ENCODE assay signal across 8 cellular contexts in genomic region chr2:164839914-164840457, GRCh38. TPM values are rescaled to one million over a fixed set of nuclear protein-coding genes. Genes with fewer than 3 reads are reported as not detected.
DNase-seq lines count a peak whose midpoint lies in the region; ATAC-seq and TF ChIP-seq lines count a peak whose summit lies in the region.

No MANE protein-coding gene starts in this region.

- DNase-seq in T-helper 1 cell: no peak
- no peak for DNase-seq in activated CD8-positive, alpha-beta T cell treated with anti-CD3 and anti-CD28 coated beads for 36 hours
- peak; percentile 67 for DNase-seq in iris pigment epithelial cell (ENCODE audit: low read depth)
- DNase-seq in substantia nigra (lab: John Stamatoyannopoulos, UW): no peak
- DNase-seq in mucosa of gallbladder (ENCODE audit: low spot score): no peak
- no peak for DNase-seq in activated T-cell treated with anti-CD3 and anti-CD28 coated beads for 4 hours
- no peak for DNase-seq in NCI-H345 treated with DMSO at 0.1 percent for 48 hours (lab: John Stamatoyannopoulos, UW; ENCODE audit: unreplicated experiment)

- peaks cover 58% of the 10 kb centered on the region for H3K27me3 Mint-ChIP-seq in T-helper 1 cell treated with Interleukin-12 subunit alpha and Interleukin-12 subunit beta and Interleukin-4 antibody, amounts not matched to agents 30 μg/mL and 1 μg/mL, for 36 hours (ENCODE audit: low read depth)
- peaks cover 38% of the 10 kb centered on the region for H3K27me3 Mint-ChIP-seq in activated CD8-positive, alpha-beta T cell treated with anti-CD3 and anti-CD28 coated beads for 36 hours

- H3K4me1 Mint-ChIP-seq in T-helper 1 cell treated with Interleukin-12 subunit alpha and Interleukin-12 subunit beta and Interleukin-4 antibody, amounts not matched to agents 30 μg/mL and 1 μg/mL, for 36 hours (ENCODE audit: low read depth): peaks cover 7% of the 10 kb centered on the region
- H3K4me1 Mint-ChIP-seq in activated CD8-positive, alpha-beta T cell treated with anti-CD3 and anti-CD28 coated beads for 36 hours (ENCODE audit: low read depth): peaks cover 7% of the 10 kb centered on the region

- CTCF ChIA-PET in activated CD8-positive, alpha-beta T cell treated with anti-CD3 and anti-CD28 coated beads for 36 hours (lab: Charles Lee): interaction anchor here (1.0 kb wide), 1 partner anchor 20 kb away, joined by 4 read pairs; no protein-coding TSS in a partner anchor

- H3K36me3 Mint-ChIP-seq in T-helper 1 cell treated with Interleukin-12 subunit alpha and Interleukin-12 subunit beta and Interleukin-4 antibody, amounts not matched to agents 30 μg/mL and 1 μg/mL, for 36 hours (ENCODE audit: low read depth): no peaks in the 10 kb centered on the region
- H3K36me3 Mint-ChIP-seq in activated CD8-positive, alpha-beta T cell treated with anti-CD3 and anti-CD28 coated beads for 36 hours (ENCODE audit: low read depth): no peaks in the 10 kb centered on the region

- peak overlapping the region; percentile 45 for H3K4me3 Mint-ChIP-seq in T-helper 1 cell treated with Interleukin-12 subunit alpha and Interleukin-12 subunit beta and Interleukin-4 antibody, amounts not matched to agents 30 μg/mL and 1 μg/mL, for 36 hours
- peak overlapping the region; percentile 57 for H3K4me3 Mint-ChIP-seq in activated CD8-positive, alpha-beta T cell treated with anti-CD3 and anti-CD28 coated beads for 36 hours

- intact Hi-C loops in activated CD8-positive, alpha-beta T cell treated with anti-CD3 and anti-CD28 coated beads for 36 hours (cut with micrococcal nuclease): no loop called here

- no peaks in the 10 kb centered on the region for H3K9me3 Mint-ChIP-seq in T-helper 1 cell treated with Interleukin-12 subunit alpha and Interleukin-12 subunit beta and Interleukin-4 antibody, amounts not matched to agents 30 μg/mL and 1 μg/mL, for 36 hours
- no peaks in the 10 kb centered on the region for H3K9me3 Mint-ChIP-seq in activated CD8-positive, alpha-beta T cell treated with anti-CD3 and anti-CD28 coated beads for 36 hours

- no peak overlapping the region for H3K27ac Mint-ChIP-seq in T-helper 1 cell treated with Interleukin-12 subunit alpha and Interleukin-12 subunit beta and Interleukin-4 antibody, amounts not matched to agents 30 μg/mL and 1 μg/mL, for 36 hours
- H3K27ac Mint-ChIP-seq in activated CD8-positive, alpha-beta T cell treated with anti-CD3 and anti-CD28 coated beads for 36 hours: no peak overlapping the region

- ATAC-seq in activated CD8-positive, alpha-beta T cell treated with anti-CD3 and anti-CD28 coated beads for 36 hours: no peak

- H3K27ac ChIP-seq in substantia nigra (ENCODE audit: low read depth, low read length, poor library complexity, severe bottlenecking): peak overlapping the region; percentile 56

- TF ChIP-seq CTCF in activated CD8-positive, alpha-beta T cell treated with anti-CD3 and anti-CD28 coated beads for 36 hours (IDR thresholded peaks at IDR 0.05): no peak

- POLR2A ChIA-PET in activated CD8-positive, alpha-beta T cell treated with anti-CD3 and anti-CD28 coated beads for 36 hours (lab: Charles Lee): no interaction called here

RNA-seq across cellular contexts. Expression of gene COBLL1, which starts 1.6 kb away (rescaled TPM):
- total RNA-seq in activated CD8-positive, alpha-beta T cell treated with anti-CD3 and anti-CD28 coated beads for 36 hours: under 1 TPM; 0.36 to 0.68 TPM
- total RNA-seq in mucosa of gallbladder: 52.9 TPM

Comparison
In these comparisons a context has a peak if more than half of its experiments do, and no peak if none do; other contexts are left out.
1. RNA of gene COBLL1, which starts 1.6 kb away (total RNA-seq): 52.9 TPM in mucosa of gallbladder (single experiment); 0.36 to 0.68 TPM in activated CD8-positive, alpha-beta T cell treated with anti-CD3 and anti-CD28 coated beads for 36 hours; every median in the first group is over 10 times any median in the second.